ENCODE assay signal across 2 cellular contexts in the genomic region with DNA sequence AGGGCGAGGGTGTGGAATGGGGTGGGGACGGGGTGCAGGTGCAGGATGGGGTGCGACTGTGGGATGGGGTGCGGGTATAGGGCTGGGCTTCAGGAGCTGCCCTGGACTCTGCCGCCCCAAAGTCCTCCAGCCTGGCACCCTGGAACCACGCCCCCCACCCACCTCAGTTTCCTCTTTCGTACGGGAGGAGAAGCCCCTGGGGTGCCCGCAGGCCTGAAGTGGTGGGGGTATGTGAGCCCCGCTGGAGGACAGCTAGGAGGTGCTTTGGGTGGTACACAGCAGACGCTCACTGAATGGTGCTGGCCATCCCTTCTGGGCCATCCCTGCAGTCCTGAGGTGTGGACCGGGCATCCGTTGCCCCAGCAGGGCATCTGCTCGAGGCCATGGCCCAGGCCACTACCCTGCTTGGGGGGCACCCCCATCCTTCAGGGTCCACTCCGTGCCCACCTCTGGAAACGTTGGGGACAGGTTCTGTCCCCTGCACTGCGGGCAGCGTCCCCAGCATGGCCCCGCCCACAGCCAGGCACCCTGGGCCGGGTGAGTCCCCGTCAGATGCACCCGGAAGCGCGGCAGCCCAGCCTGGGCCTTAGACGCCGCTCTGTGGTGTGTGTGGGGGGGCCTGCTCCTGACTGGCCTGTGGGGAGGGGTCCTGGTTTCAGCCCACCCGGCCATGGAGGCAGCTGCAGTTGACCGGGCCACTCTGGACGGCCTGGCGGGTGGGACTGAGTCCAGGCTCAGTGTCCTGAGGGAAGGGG.
TF ChIP-seq lines count a peak whose summit lies in the region.

No MANE protein-coding gene starts in this region.

TF ChIP-seq in SK-N-SH treated with all-trans-retinoic acid at 6 μM for 48 hours, 23 proteins besides CTCF, POLR2A, EP300 and RAD21:
- no peak for TF ChIP-seq RARB (CRISPR knock-in tag; IDR thresholded peaks at IDR 0.05)
- TF ChIP-seq TCF4 (CRISPR knock-in tag; IDR thresholded peaks at IDR 0.05; ENCODE audit: borderline replicate concordance): no peak
- TF ChIP-seq TOX (CRISPR knock-in tag; IDR thresholded peaks at IDR 0.05; ENCODE audit: borderline replicate concordance): no peak
- TF ChIP-seq, protein P1, sequence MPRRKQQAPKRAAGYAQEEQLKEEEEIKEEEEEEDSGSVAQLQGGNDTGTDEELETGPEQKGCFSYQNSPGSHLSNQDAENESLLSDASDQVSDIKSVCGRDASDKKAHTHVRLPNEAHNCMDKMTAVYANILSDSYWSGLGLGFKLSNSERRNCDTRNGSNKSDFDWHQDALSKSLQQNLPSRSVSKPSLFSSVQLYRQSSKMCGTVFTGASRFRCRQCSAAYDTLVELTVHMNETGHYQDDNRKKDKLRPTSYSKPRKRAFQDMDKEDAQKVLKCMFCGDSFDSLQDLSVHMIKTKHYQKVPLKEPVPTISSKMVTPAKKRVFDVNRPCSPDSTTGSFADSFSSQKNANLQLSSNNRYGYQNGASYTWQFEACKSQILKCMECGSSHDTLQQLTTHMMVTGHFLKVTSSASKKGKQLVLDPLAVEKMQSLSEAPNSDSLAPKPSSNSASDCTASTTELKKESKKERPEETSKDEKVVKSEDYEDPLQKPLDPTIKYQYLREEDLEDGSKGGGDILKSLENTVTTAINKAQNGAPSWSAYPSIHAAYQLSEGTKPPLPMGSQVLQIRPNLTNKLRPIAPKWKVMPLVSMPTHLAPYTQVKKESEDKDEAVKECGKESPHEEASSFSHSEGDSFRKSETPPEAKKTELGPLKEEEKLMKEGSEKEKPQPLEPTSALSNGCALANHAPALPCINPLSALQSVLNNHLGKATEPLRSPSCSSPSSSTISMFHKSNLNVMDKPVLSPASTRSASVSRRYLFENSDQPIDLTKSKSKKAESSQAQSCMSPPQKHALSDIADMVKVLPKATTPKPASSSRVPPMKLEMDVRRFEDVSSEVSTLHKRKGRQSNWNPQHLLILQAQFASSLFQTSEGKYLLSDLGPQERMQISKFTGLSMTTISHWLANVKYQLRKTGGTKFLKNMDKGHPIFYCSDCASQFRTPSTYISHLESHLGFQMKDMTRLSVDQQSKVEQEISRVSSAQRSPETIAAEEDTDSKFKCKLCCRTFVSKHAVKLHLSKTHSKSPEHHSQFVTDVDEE (CRISPR knock-in tag; IDR thresholded peaks at IDR 0.05): no peak
- no peak for TF ChIP-seq SNAI2 (CRISPR knock-in tag; IDR thresholded peaks at IDR 0.05)
- TF ChIP-seq ARNTL (CRISPR knock-in tag; IDR thresholded peaks at IDR 0.05; ENCODE audit: borderline replicate concordance, low read depth): no peak
- no peak for TF ChIP-seq BACH2 (CRISPR knock-in tag; IDR thresholded peaks at IDR 0.05; ENCODE audit: borderline replicate concordance)
- TF ChIP-seq CSDC2 (CRISPR knock-in tag; IDR thresholded peaks at IDR 0.05): no peak
- no peak for TF ChIP-seq ISL1 (CRISPR knock-in tag; IDR thresholded peaks at IDR 0.05)
- TF ChIP-seq, protein P2, sequence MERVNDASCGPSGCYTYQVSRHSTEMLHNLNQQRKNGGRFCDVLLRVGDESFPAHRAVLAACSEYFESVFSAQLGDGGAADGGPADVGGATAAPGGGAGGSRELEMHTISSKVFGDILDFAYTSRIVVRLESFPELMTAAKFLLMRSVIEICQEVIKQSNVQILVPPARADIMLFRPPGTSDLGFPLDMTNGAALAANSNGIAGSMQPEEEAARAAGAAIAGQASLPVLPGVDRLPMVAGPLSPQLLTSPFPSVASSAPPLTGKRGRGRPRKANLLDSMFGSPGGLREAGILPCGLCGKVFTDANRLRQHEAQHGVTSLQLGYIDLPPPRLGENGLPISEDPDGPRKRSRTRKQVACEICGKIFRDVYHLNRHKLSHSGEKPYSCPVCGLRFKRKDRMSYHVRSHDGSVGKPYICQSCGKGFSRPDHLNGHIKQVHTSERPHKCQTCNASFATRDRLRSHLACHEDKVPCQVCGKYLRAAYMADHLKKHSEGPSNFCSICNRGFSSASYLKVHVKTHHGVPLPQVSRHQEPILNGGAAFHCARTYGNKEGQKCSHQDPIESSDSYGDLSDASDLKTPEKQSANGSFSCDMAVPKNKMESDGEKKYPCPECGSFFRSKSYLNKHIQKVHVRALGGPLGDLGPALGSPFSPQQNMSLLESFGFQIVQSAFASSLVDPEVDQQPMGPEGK (CRISPR knock-in tag; IDR thresholded peaks at IDR 0.05; ENCODE audit: borderline replicate concordance): no peak
- TF ChIP-seq ZNF8 (CRISPR knock-in tag; IDR thresholded peaks at IDR 0.05): no peak
- no peak for TF ChIP-seq ZFP3 (CRISPR knock-in tag; IDR thresholded peaks at IDR 0.05)
- no peak for TF ChIP-seq PPARA (CRISPR knock-in tag; IDR thresholded peaks at IDR 0.05; ENCODE audit: borderline replicate concordance)

TF ChIP-seq in SK-N-SH, 30 proteins besides CTCF, POLR2A, EP300 and RAD21:
- TF ChIP-seq JUND (IDR thresholded peaks at IDR 0.05) (no peak), EZH2phosphoT487 (IDR thresholded peaks at IDR 0.05; ENCODE audit: borderline replicate concordance, low read depth) (no peak), FOXJ3 (CRISPR knock-in tag; IDR thresholded peaks at IDR 0.05) (no peak), YY1 (IDR thresholded peaks at IDR 0.05; ENCODE audit: low read depth) (no peak), RXRA (IDR thresholded peaks at IDR 0.05; ENCODE audit: borderline replicate concordance, low read depth) (no peak), TCF12 (IDR thresholded peaks at IDR 0.05) (no peak), GATA2 (CRISPR knock-in tag; IDR thresholded peaks at IDR 0.05) (no peak), NRF1 (IDR thresholded peaks at IDR 0.05; ENCODE audit: low read depth, low read length) (no peak), FOXM1 (IDR thresholded peaks at IDR 0.05; ENCODE audit: low read depth) (no peak), FOSL2 (IDR thresholded peaks at IDR 0.05; ENCODE audit: borderline replicate concordance, low read depth) (no peak), SMC3 (IDR thresholded peaks at IDR 0.05; ENCODE audit: low read depth, low read length) (no peak), GABPA (IDR thresholded peaks at IDR 0.05; ENCODE audit: low read depth) (no peak), POLR2AphosphoS5 (IDR thresholded peaks at IDR 0.05; ENCODE audit: low read depth, low read length) (no peak)
- TF ChIP-seq, protein P3, sequence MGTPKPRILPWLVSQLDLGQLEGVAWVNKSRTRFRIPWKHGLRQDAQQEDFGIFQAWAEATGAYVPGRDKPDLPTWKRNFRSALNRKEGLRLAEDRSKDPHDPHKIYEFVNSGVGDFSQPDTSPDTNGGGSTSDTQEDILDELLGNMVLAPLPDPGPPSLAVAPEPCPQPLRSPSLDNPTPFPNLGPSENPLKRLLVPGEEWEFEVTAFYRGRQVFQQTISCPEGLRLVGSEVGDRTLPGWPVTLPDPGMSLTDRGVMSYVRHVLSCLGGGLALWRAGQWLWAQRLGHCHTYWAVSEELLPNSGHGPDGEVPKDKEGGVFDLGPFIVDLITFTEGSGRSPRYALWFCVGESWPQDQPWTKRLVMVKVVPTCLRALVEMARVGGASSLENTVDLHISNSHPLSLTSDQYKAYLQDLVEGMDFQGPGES (IDR thresholded peaks at IDR 0.05; ENCODE audit: low read depth, low read length): no peak
- TF ChIP-seq, protein P4, sequence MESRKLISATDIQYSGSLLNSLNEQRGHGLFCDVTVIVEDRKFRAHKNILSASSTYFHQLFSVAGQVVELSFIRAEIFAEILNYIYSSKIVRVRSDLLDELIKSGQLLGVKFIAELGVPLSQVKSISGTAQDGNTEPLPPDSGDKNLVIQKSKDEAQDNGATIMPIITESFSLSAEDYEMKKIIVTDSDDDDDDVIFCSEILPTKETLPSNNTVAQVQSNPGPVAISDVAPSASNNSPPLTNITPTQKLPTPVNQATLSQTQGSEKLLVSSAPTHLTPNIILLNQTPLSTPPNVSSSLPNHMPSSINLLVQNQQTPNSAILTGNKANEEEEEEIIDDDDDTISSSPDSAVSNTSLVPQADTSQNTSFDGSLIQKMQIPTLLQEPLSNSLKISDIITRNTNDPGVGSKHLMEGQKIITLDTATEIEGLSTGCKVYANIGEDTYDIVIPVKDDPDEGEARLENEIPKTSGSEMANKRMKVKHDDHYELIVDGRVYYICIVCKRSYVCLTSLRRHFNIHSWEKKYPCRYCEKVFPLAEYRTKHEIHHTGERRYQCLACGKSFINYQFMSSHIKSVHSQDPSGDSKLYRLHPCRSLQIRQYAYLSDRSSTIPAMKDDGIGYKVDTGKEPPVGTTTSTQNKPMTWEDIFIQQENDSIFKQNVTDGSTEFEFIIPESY (IDR thresholded peaks at IDR 0.05; ENCODE audit: borderline replicate concordance, low read depth): no peak
